Comparison of ENCODE assay signal across 21 cellular contexts in genomic region chr2:190982263-190983034, GRCh38. TPM values are rescaled to one million over a fixed set of nuclear protein-coding genes. Genes with fewer than 3 reads are reported as not detected.
DNase-seq lines count a peak whose midpoint lies in the region; ATAC-seq and TF ChIP-seq lines count a peak whose summit lies in the region.
"Had no signal": no experiment of that assay in that cellular context is flagged by ENCODE, and none has a peak within 500 bp of the region (broad histone marks: within the 10 kb centered on the region; RNA-seq: fewer than 3 reads in every experiment).

No MANE protein-coding gene starts in this region.

- no peak overlapping the region for H3K4me3 Mint-ChIP-seq in activated CD4-positive, alpha-beta T cell treated with anti-CD3 and anti-CD28 coated beads, Interleukin-2, amount 10 ng/mL, durations not matched to agents 7 days and 5 days
- H3K4me3 Mint-ChIP-seq in CD8-positive, alpha-beta memory T cell: no peak overlapping the region
- no peak overlapping the region for H3K4me3 Mint-ChIP-seq in activated CD4-positive, alpha-beta memory T cell treated with anti-CD3 and anti-CD28 coated beads, Interleukin-2, amount 10 ng/mL, durations not matched to agents 7 days and 5 days
- no peak overlapping the region for H3K4me3 Mint-ChIP-seq in memory B cell

- no peak overlapping the region for H3K27ac ChIP-seq in CD8-positive, alpha-beta memory T cell (ENCODE audit: low read depth, low read length)
- H3K27ac ChIP-seq in aorta (ENCODE audit: low read depth in 1 of 2, low read length in 2 of 2): no peak overlapping the region
- H3K27ac ChIP-seq in testis: no peak overlapping the region
- H3K27ac ChIP-seq: C4-2B, coronary artery, GM23248 had no signal

- POLR2A ChIA-PET in activated CD4-positive, alpha-beta T cell treated with anti-CD3 and anti-CD28 coated beads, Interleukin-2, amount 10 ng/mL, durations not matched to agents 7 days and 5 days (lab: Charles Lee): interaction anchor here (1.4 kb wide), 1 partner anchor 15 kb away, joined by 4 read pairs; no protein-coding TSS in a partner anchor
- POLR2A ChIA-PET in CD8-positive, alpha-beta memory T cell (lab: Charles Lee): interaction anchor here (1.2 kb wide), 1 partner anchor 22 kb away, joined by 4 read pairs; no protein-coding TSS in a partner anchor
- POLR2A ChIA-PET in activated CD4-positive, alpha-beta memory T cell treated with anti-CD3 and anti-CD28 coated beads, Interleukin-2, amount 10 ng/mL, durations not matched to agents 7 days and 5 days (lab: Charles Lee): interaction anchor here (1.5 to 3.6 kb wide), 3 partner anchors 12 to 35 kb away, joined by 6 to 14 read pairs (median 11); no protein-coding TSS in a partner anchor

- H3K4me1 Mint-ChIP-seq in activated CD4-positive, alpha-beta T cell treated with anti-CD3 and anti-CD28 coated beads, Interleukin-2, amount 10 ng/mL, durations not matched to agents 7 days and 5 days: peaks cover 91% of the 10 kb centered on the region
- H3K4me1 Mint-ChIP-seq in CD8-positive, alpha-beta memory T cell: peaks cover 14 to 28% (median 22%) of the 10 kb centered on the region in 3 donors
- H3K4me1 Mint-ChIP-seq in activated CD4-positive, alpha-beta memory T cell treated with anti-CD3 and anti-CD28 coated beads, Interleukin-2, amount 10 ng/mL, durations not matched to agents 7 days and 5 days: peaks cover 73% of the 10 kb centered on the region
- no peaks in the 10 kb centered on the region for H3K4me1 Mint-ChIP-seq in memory B cell

- TF ChIP-seq CTCF in testis (IDR thresholded peaks at IDR 0.05): no peak

- H3K27me3 Mint-ChIP-seq in activated CD4-positive, alpha-beta T cell treated with anti-CD3 and anti-CD28 coated beads, Interleukin-2, amount 10 ng/mL, durations not matched to agents 7 days and 5 days: no peaks in the 10 kb centered on the region
- H3K27me3 Mint-ChIP-seq in CD8-positive, alpha-beta memory T cell: no peaks in the 10 kb centered on the region
- no peaks in the 10 kb centered on the region for H3K27me3 Mint-ChIP-seq in activated CD4-positive, alpha-beta memory T cell treated with anti-CD3 and anti-CD28 coated beads, Interleukin-2, amount 10 ng/mL, durations not matched to agents 7 days and 5 days
- H3K27me3 Mint-ChIP-seq in memory B cell: no peaks in the 10 kb centered on the region

- no peaks in the 10 kb centered on the region for H3K27me3 ChIP-seq in CD8-positive, alpha-beta memory T cell (ENCODE audit: insufficient read depth, low read length, poor library complexity, severe bottlenecking)
- no peaks in the 10 kb centered on the region for H3K27me3 ChIP-seq in aorta (ENCODE audit: control insufficient read depth in 1 of 2, insufficient read depth in 2 of 2, low read length in 1 of 2)
- no peaks in the 10 kb centered on the region for H3K27me3 ChIP-seq in testis
- H3K27me3 ChIP-seq: heart left ventricle had no signal

- H3K36me3 Mint-ChIP-seq in activated CD4-positive, alpha-beta T cell treated with anti-CD3 and anti-CD28 coated beads, Interleukin-2, amount 10 ng/mL, durations not matched to agents 7 days and 5 days (ENCODE audit: low read depth): peaks cover 94% of the 10 kb centered on the region
- H3K36me3 Mint-ChIP-seq in CD8-positive, alpha-beta memory T cell: peaks cover 25 to 98% (median 53%) of the 10 kb centered on the region in 3 donors
- peaks cover 97% of the 10 kb centered on the region for H3K36me3 Mint-ChIP-seq in activated CD4-positive, alpha-beta memory T cell treated with anti-CD3 and anti-CD28 coated beads, Interleukin-2, amount 10 ng/mL, durations not matched to agents 7 days and 5 days (ENCODE audit: low read depth)
- H3K36me3 Mint-ChIP-seq in memory B cell: peaks cover 56% of the 10 kb centered on the region

- ATAC-seq in memory B cell (ENCODE audit: low read depth) (no peak), aorta (ENCODE audit: low FRiP score) (no peak)
- ATAC-seq: heart left ventricle had no signal

- H3K4me3 ChIP-seq in CD8-positive, alpha-beta memory T cell (ENCODE audit: low read length): no peak overlapping the region
- H3K4me3 ChIP-seq in aorta (ENCODE audit: low read length in 2 of 2): no peak overlapping the region
- no peak overlapping the region for H3K4me3 ChIP-seq in testis
- H3K4me3 ChIP-seq: coronary artery, GM23248, heart left ventricle had no signal

- peak overlapping the region; percentile 77 for H3K27ac Mint-ChIP-seq in activated CD4-positive, alpha-beta T cell treated with anti-CD3 and anti-CD28 coated beads, Interleukin-2, amount 10 ng/mL, durations not matched to agents 7 days and 5 days
- H3K27ac Mint-ChIP-seq in CD8-positive, alpha-beta memory T cell: peak overlapping the region; percentile 24 to 88 (median 61)
- peak overlapping the region; percentile 42 for H3K27ac Mint-ChIP-seq in activated CD4-positive, alpha-beta memory T cell treated with anti-CD3 and anti-CD28 coated beads, Interleukin-2, amount 10 ng/mL, durations not matched to agents 7 days and 5 days
- H3K27ac Mint-ChIP-seq in memory B cell: peak overlapping the region; percentile 70

- peaks cover 99% of the 10 kb centered on the region for H3K36me3 ChIP-seq in CD8-positive, alpha-beta memory T cell (ENCODE audit: insufficient read depth, low read length)
- H3K36me3 ChIP-seq in aorta (ENCODE audit: control insufficient read depth in 1 of 2, insufficient read depth in 2 of 2, low read length in 1 of 2) (peaks cover 4 to 19% of the 10 kb centered on the region in 2 donors), testis (ENCODE audit: low read depth, missing control alignments) (no peaks in the 10 kb centered on the region)

- H3K9me3 ChIP-seq in CD8-positive, alpha-beta memory T cell (ENCODE audit: low read length): no peaks in the 10 kb centered on the region
- H3K9me3 ChIP-seq in aorta (ENCODE audit: control insufficient read depth, low read length) (no peaks in the 10 kb centered on the region), testis (no peaks in the 10 kb centered on the region)
- H3K9me3 ChIP-seq: heart left ventricle had no signal

- 89 to 90% methylated on average over 8 of the region's 8 CpGs for WGBS in aorta, 2 donors
- 93 to 94% methylated on average over 8 of the region's 8 CpGs for WGBS in testis, 2 donors

- no peaks in the 10 kb centered on the region for H3K9me3 Mint-ChIP-seq in activated CD4-positive, alpha-beta T cell treated with anti-CD3 and anti-CD28 coated beads, Interleukin-2, amount 10 ng/mL, durations not matched to agents 7 days and 5 days
- no peaks in the 10 kb centered on the region for H3K9me3 Mint-ChIP-seq in CD8-positive, alpha-beta memory T cell
- no peaks in the 10 kb centered on the region for H3K9me3 Mint-ChIP-seq in activated CD4-positive, alpha-beta memory T cell treated with anti-CD3 and anti-CD28 coated beads, Interleukin-2, amount 10 ng/mL, durations not matched to agents 7 days and 5 days
- H3K9me3 Mint-ChIP-seq in memory B cell: no peaks in the 10 kb centered on the region

- intact Hi-C loops in aorta (cut with DNase I): no loop called here
- intact Hi-C loops in testis (cut with DNase I; ENCODE audit: low total_unique reads): no loop called here

- CTCF ChIA-PET in activated CD4-positive, alpha-beta T cell treated with anti-CD3 and anti-CD28 coated beads, Interleukin-2, amount 10 ng/mL, durations not matched to agents 7 days and 5 days (lab: Charles Lee): interaction anchor here (1.1 to 1.7 kb wide), 3 partner anchors 8 to 71 kb away, joined by 3 to 5 read pairs (median 3); no protein-coding TSS in a partner anchor
- CTCF ChIA-PET in CD8-positive, alpha-beta memory T cell (lab: Charles Lee): interaction anchor here (2.9 kb wide), 1 partner anchor 132 kb away, joined by 8 read pairs; no protein-coding TSS in a partner anchor
- CTCF ChIA-PET in activated CD4-positive, alpha-beta memory T cell treated with anti-CD3 and anti-CD28 coated beads, Interleukin-2, amount 10 ng/mL, durations not matched to agents 7 days and 5 days (lab: Charles Lee): no interaction called here

- no peak for DNase-seq in activated CD4-positive, alpha-beta T cell treated with anti-CD3 and anti-CD28 coated beads, Interleukin-2, amount 10 ng/mL, durations not matched to agents 7 days and 5 days
- DNase-seq in activated CD4-positive, alpha-beta T cell treated with anti-CD3 and anti-CD28 coated beads for 4 hours: no peak
- DNase-seq in CD8-positive, alpha-beta memory T cell: no peak
- no peak for DNase-seq in activated CD4-positive, alpha-beta memory T cell treated with anti-CD3 and anti-CD28 coated beads, Interleukin-2, amount 10 ng/mL, durations not matched to agents 7 days and 5 days
- no peak for DNase-seq in memory B cell (ENCODE audit: low spot score in 2 of 2)
- no peak for DNase-seq in aorta
- no peak for DNase-seq in testis
- no peak for DNase-seq in globus pallidus (ENCODE audit: low spot score)
- DNase-seq: activated gamma-delta T cell treated with Interleukin-2 at 50 U/mL for 16 hours; DMS153; GF-D8; GM23248; heart left ventricle; Karpas-422; NCI-H1092; NCI-H2029 treated with DMSO at 0.1 percent for 48 hours; NCI-H510A treated with DMSO at 0.1 percent for 48 hours; stimulated activated CD4-positive, alpha-beta T cell treated with anti-CD3 and anti-CD28 coated beads, Interleukin-12 subunit alpha, Interleukin-12 subunit beta, amount 100 ng/mL, for 4 hours; stimulated activated CD8-positive, alpha-beta memory T cell treated with anti-CD3 and anti-CD28 coated beads, Interleukin-4, amount 100 ng/mL, for 48 hours had no signal

- no peak for TF ChIP-seq POLR2A in testis (IDR thresholded peaks at IDR 0.05)

- H3K4me1 ChIP-seq in CD8-positive, alpha-beta memory T cell (ENCODE audit: insufficient read depth, low read length): peaks cover 20% of the 10 kb centered on the region
- no peaks in the 10 kb centered on the region for H3K4me1 ChIP-seq in aorta (ENCODE audit: control insufficient read depth in 1 of 2, insufficient read depth in 2 of 2, low read length in 2 of 2)
- H3K4me1 ChIP-seq in testis: peaks cover 10% of the 10 kb centered on the region

RNA-seq across cellular contexts. Expression of gene STAT1, which starts 31.5 kb away (rescaled TPM):
- 100 to 1,000 TPM; 876 to 958 TPM for total RNA-seq in activated CD4-positive, alpha-beta T cell treated with anti-CD3 and anti-CD28 coated beads, Interleukin-2, amount 10 ng/mL, durations not matched to agents 7 days and 5 days
- total RNA-seq in CD8-positive, alpha-beta memory T cell: 100 to 1,000 TPM; 142 to 145 TPM
- polyA plus RNA-seq in CD8-positive, alpha-beta memory T cell: 173 TPM
- 100 to 1,000 TPM; 540 to 547 TPM for total RNA-seq in activated CD4-positive, alpha-beta memory T cell treated with anti-CD3 and anti-CD28 coated beads, Interleukin-2, amount 10 ng/mL, durations not matched to agents 7 days and 5 days
- total RNA-seq in aorta: 10 to 100 TPM; 69.1 to 70.7 TPM
- 10 to 100 TPM; 30.1 to 42.4 TPM for polyA plus RNA-seq in aorta
- 10 to 100 TPM; 52.7 to 60.5 TPM for total RNA-seq in testis
- 87.1 TPM for polyA plus RNA-seq in testis (ENCODE audit: insufficient read depth, low read depth, low replicate concordance)
